In the genomic region with DNA sequence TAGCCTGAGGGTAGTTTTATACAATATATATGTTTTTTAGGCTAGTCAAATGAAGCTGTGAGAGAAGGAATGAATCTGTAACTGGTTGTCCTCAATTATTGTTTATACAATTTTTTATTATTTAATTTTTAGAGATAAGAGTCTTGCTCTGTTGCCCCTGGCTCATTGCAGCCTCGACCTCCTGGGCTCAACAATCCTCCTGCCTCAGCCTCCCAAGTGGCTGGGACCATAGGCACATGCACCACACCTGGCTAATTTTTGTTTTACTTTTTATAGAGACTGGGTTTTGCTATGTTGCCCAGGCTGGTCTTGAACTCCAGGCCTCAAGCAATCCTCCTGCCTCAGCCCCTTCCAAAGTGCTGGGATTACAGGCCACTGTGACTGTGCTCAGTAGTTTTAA, we compare ENCODE assay signal across 1 cellular context.
TF ChIP-seq lines count a peak whose summit lies in the region.

No MANE protein-coding gene starts in this region.

TF ChIP-seq in HepG2, 621 proteins besides CTCF, POLR2A, EP300 and RAD21:
- no peak for TF ChIP-seq ZBTB21 (CRISPR knock-in tag; IDR thresholded peaks at IDR 0.05)
- TF ChIP-seq, protein P1, sequence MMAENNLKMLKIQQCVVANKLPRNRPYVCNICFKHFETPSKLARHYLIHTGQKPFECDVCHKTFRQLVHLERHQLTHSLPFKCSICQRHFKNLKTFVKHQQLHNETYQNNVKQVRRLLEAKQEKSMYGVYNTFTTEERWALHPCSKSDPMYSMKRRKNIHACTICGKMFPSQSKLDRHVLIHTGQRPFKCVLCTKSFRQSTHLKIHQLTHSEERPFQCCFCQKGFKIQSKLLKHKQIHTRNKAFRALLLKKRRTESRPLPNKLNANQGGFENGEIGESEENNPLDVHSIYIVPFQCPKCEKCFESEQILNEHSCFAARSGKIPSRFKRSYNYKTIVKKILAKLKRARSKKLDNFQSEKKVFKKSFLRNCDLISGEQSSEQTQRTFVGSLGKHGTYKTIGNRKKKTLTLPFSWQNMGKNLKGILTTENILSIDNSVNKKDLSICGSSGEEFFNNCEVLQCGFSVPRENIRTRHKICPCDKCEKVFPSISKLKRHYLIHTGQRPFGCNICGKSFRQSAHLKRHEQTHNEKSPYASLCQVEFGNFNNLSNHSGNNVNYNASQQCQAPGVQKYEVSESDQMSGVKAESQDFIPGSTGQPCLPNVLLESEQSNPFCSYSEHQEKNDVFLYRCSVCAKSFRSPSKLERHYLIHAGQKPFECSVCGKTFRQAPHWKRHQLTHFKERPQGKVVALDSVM (CRISPR knock-in tag; IDR thresholded peaks at IDR 0.05), result peak; percentile 45; the same call in 1 of the 2 replicates
- TF ChIP-seq ZNF510 (CRISPR knock-in tag; IDR thresholded peaks at IDR 0.05; ENCODE audit: low read depth), result no peak
TF ChIP-seq in HepG2: peak in this region for 1.
